Comparison of ENCODE assay signal across 1 cellular context in genomic region chr2:242098445-242099128, GRCh38.
A peak's percentile ranks its signal among the peaks of the same experiment; 100 is the strongest.
TF ChIP-seq lines count a peak whose summit lies in the region.

No MANE protein-coding gene starts in this region.

TF ChIP-seq in K562, 482 proteins besides CTCF, POLR2A, EP300 and RAD21 (continued from another document and continues in another):
- no peak for TF ChIP-seq PATZ1 (CRISPR knock-in tag; IDR thresholded peaks at IDR 0.05; ENCODE audit: borderline replicate concordance)
- TF ChIP-seq ZNF354B (CRISPR knock-in tag; IDR thresholded peaks at IDR 0.05), result no peak
- TF ChIP-seq, protein P1, sequence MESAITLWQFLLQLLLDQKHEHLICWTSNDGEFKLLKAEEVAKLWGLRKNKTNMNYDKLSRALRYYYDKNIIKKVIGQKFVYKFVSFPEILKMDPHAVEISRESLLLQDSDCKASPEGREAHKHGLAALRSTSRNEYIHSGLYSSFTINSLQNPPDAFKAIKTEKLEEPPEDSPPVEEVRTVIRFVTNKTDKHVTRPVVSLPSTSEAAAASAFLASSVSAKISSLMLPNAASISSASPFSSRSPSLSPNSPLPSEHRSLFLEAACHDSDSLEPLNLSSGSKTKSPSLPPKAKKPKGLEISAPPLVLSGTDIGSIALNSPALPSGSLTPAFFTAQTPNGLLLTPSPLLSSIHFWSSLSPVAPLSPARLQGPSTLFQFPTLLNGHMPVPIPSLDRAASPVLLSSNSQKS (CRISPR knock-in tag; IDR thresholded peaks at IDR 0.05), result no peak
- no peak for TF ChIP-seq NR3C1 (CRISPR knock-in tag; IDR thresholded peaks at IDR 0.05)
- TF ChIP-seq, protein P2, sequence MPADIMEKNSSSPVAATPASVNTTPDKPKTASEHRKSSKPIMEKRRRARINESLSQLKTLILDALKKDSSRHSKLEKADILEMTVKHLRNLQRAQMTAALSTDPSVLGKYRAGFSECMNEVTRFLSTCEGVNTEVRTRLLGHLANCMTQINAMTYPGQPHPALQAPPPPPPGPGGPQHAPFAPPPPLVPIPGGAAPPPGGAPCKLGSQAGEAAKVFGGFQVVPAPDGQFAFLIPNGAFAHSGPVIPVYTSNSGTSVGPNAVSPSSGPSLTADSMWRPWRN (IDR thresholded peaks at IDR 0.05; ENCODE audit: low read depth), result no peak
- no peak for TF ChIP-seq ZNF134 (CRISPR knock-in tag; conservative IDR thresholded peaks at IDR 0.05)
- TF ChIP-seq MTF1 (CRISPR knock-in tag; IDR thresholded peaks at IDR 0.05; ENCODE audit: borderline replicate concordance), result no peak
- TF ChIP-seq RREB1 (CRISPR knock-in tag; IDR thresholded peaks at IDR 0.05), result no peak
- TF ChIP-seq, protein P3, sequence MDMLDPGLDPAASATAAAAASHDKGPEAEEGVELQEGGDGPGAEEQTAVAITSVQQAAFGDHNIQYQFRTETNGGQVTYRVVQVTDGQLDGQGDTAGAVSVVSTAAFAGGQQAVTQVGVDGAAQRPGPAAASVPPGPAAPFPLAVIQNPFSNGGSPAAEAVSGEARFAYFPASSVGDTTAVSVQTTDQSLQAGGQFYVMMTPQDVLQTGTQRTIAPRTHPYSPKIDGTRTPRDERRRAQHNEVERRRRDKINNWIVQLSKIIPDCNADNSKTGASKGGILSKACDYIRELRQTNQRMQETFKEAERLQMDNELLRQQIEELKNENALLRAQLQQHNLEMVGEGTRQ (CRISPR knock-in tag; IDR thresholded peaks at IDR 0.05), result no peak
- TF ChIP-seq THRB (CRISPR knock-in tag; conservative IDR thresholded peaks at IDR 0.05), result no peak
- no peak for TF ChIP-seq ZNF23 (CRISPR knock-in tag; IDR thresholded peaks at IDR 0.05)
- no peak for TF ChIP-seq TRIM25 (IDR thresholded peaks at IDR 0.05; ENCODE audit: borderline replicate concordance)
- TF ChIP-seq EHMT2 (IDR thresholded peaks at IDR 0.05), result no peak; the same call in 1 of the 2 replicates
- no peak for TF ChIP-seq ZNF695 (CRISPR knock-in tag; IDR thresholded peaks at IDR 0.05)
- no peak for TF ChIP-seq GABPB1 (CRISPR knock-in tag; IDR thresholded peaks at IDR 0.05)
- no peak for TF ChIP-seq KDM1A (IDR thresholded peaks at IDR 0.05)
- no peak for TF ChIP-seq ZC3H4 (CRISPR knock-in tag; IDR thresholded peaks at IDR 0.05; ENCODE audit: borderline replicate concordance)
- no peak for TF ChIP-seq RAD51 (IDR thresholded peaks at IDR 0.05; ENCODE audit: borderline replicate concordance, low read depth)
- no peak for TF ChIP-seq IRF9 (tag; IDR thresholded peaks at IDR 0.05)
- no peak for TF ChIP-seq ZBTB1 (CRISPR knock-in tag; IDR thresholded peaks at IDR 0.05; ENCODE audit: borderline replicate concordance, low read depth)
- TF ChIP-seq IRF2 (CRISPR knock-in tag; IDR thresholded peaks at IDR 0.05), result no peak
- TF ChIP-seq, protein P4, sequence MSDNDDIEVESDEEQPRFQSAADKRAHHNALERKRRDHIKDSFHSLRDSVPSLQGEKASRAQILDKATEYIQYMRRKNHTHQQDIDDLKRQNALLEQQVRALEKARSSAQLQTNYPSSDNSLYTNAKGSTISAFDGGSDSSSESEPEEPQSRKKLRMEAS (CRISPR knock-in tag; IDR thresholded peaks at IDR 0.05), result peak; percentile 57
- no peak for TF ChIP-seq SLC30A9 (CRISPR knock-in tag; IDR thresholded peaks at IDR 0.05)
- TF ChIP-seq JUND (IDR thresholded peaks at IDR 0.05; ENCODE audit: borderline replicate concordance, low read depth, low read length), result peak; percentile 78; the same call in 1 of the 2 replicates
- TF ChIP-seq JUND (tag; IDR thresholded peaks at IDR 0.05; ENCODE audit: borderline replicate concordance, low read depth, low read length), result peak; percentile 67; the same call in 2 of the 3 replicates
- TF ChIP-seq RBM39 (optimal IDR thresholded peaks at IDR 0.05; ENCODE audit: low read depth, low read length), result no peak
- TF ChIP-seq, protein P5, sequence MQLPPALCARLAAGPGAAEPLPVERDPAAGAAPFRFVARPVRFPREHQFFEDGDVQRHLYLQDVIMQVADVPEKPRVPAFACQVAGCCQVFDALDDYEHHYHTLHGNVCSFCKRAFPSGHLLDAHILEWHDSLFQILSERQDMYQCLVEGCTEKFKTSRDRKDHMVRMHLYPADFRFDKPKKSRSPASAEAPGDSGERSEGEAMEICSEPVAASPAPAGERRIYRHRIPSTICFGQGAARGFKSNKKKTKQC (CRISPR knock-in tag; IDR thresholded peaks at IDR 0.05), result no peak
- TF ChIP-seq MAZ (CRISPR knock-in tag; conservative IDR thresholded peaks at IDR 0.05 in 1 of 2, IDR thresholded peaks at IDR 0.05 in 1 of 2), result peak in 1 of 2 experiments; percentile 33; a peak in 1 of 4 replicates
- no peak for TF ChIP-seq POLR3G (IDR thresholded peaks at IDR 0.05; ENCODE audit: extremely low read depth, insufficient read length, insufficient replicate concordance)
- no peak for TF ChIP-seq HNRNPK (IDR thresholded peaks at IDR 0.05; ENCODE audit: low read depth, low read length, poor library complexity, severe bottlenecking)
- TF ChIP-seq ZNF436 (CRISPR knock-in tag; IDR thresholded peaks at IDR 0.05), result no peak
- no peak for TF ChIP-seq ESRRA (IDR thresholded peaks at IDR 0.05; ENCODE audit: borderline replicate concordance, low read depth)
- no peak for TF ChIP-seq XRCC3 (IDR thresholded peaks at IDR 0.05)
- TF ChIP-seq ZKSCAN8 (CRISPR knock-in tag; IDR thresholded peaks at IDR 0.05), result no peak
- TF ChIP-seq DLX4 (CRISPR knock-in tag; IDR thresholded peaks at IDR 0.05), result no peak
- no peak for TF ChIP-seq THRA (IDR thresholded peaks at IDR 0.05)
- no peak; the same call in 1 of the 2 replicates for TF ChIP-seq TCF3 (CRISPR knock-in tag; IDR thresholded peaks at IDR 0.05)
- no peak; the same call in 1 of the 2 replicates for TF ChIP-seq SMARCA5 (IDR thresholded peaks at IDR 0.05)
- peak; percentile 55 to 66; a peak in 3 of 4 replicates for TF ChIP-seq MNT (conservative IDR thresholded peaks at IDR 0.05)
- no peak for TF ChIP-seq BDP1 (IDR thresholded peaks at IDR 0.05; ENCODE audit: insufficient read depth, insufficient read length)
